ENCODE assay signal across 8 cellular contexts in genomic region chr21:35048183-35048601, GRCh38. TPM values are rescaled to one million over a fixed set of nuclear protein-coding genes. Genes with fewer than 3 reads are reported as not detected.
DNase-seq lines count a peak whose midpoint lies in the region; ATAC-seq and TF ChIP-seq lines count a peak whose summit lies in the region.

No MANE protein-coding gene starts in this region.

- H2BK120ac ChIP-seq in neuronal stem cell (ENCODE audit: low read depth, low read length), result no peak overlapping the region

- H3K4me1 Mint-ChIP-seq in brain, result peaks cover 62% of the 10 kb centered on the region

- H3K4me3 ChIP-seq in GM12865 (ENCODE audit: low read depth, low read length), result peak overlapping the region; percentile 18
- no peak overlapping the region for H3K4me3 ChIP-seq in neuronal stem cell (ENCODE audit: low read length in 2 of 2)

- no peak overlapping the region for H3K23ac ChIP-seq in neuronal stem cell (ENCODE audit: low read depth, low read length, poor library complexity)

- WGBS in neuronal stem cell (ENCODE audit: extremely low coverage in 2 of 2, insufficient read length in 2 of 2, insufficient replicate concordance in 1 of 2), 2 donors, result no CpG with 5 or more reads among the region's 6 CpGs

- no peak overlapping the region for H2BK5ac ChIP-seq in neuronal stem cell (ENCODE audit: low read length)

- H3K4me1 ChIP-seq in neuronal stem cell (ENCODE audit: control insufficient read depth in 2 of 2, insufficient read depth in 1 of 2, low read depth in 1 of 2, low read length in 2 of 2), result peaks cover 0 to 10% of the 10 kb centered on the region in 2 donors

- H3K27me3 ChIP-seq in neuronal stem cell (ENCODE audit: control insufficient read depth in 3 of 3, insufficient read depth in 3 of 3, low read depth in 1 of 3, low read length in 3 of 3), result peaks cover 0 to 3% (median 0%) of the 10 kb centered on the region in 3 experiments

- no peak for ATAC-seq in GM21737 (IDR thresholded peaks at IDR 0.05; ENCODE audit: unreplicated experiment)
- ATAC-seq in HG03039 (IDR thresholded peaks at IDR 0.05; ENCODE audit: unreplicated experiment), result no peak
- ATAC-seq in GM21717 (IDR thresholded peaks at IDR 0.05; ENCODE audit: unreplicated experiment), result no peak

- H3K27me3 Mint-ChIP-seq in brain, result no peaks in the 10 kb centered on the region

- no peaks in the 10 kb centered on the region for H3K36me3 ChIP-seq in neuronal stem cell (replicated peaks in 1 of 2; ENCODE audit: control insufficient read depth in 2 of 2, insufficient read depth in 2 of 2, low read length in 2 of 2)

- no peak overlapping the region for H3K27ac ChIP-seq in neuronal stem cell (replicated peaks; ENCODE audit: low read length)

- H3K4me3 Mint-ChIP-seq in brain, result peak overlapping the region in 4 of 5 experiments; percentile 0 to 22 (median 5)

- H3K27ac Mint-ChIP-seq in brain, result peak overlapping the region in 3 of 5 experiments; percentile 36 to 69 (median 60)

- H2BK12ac ChIP-seq in neuronal stem cell (ENCODE audit: low read length), result no peak overlapping the region

- H3K4ac ChIP-seq in neuronal stem cell (ENCODE audit: low read length), result no peak overlapping the region

- H2AK5ac ChIP-seq in neuronal stem cell (ENCODE audit: low read depth, low read length), result no peak overlapping the region

- no peak overlapping the region for H2AFZ ChIP-seq in neuronal stem cell (ENCODE audit: low read length)

- no peak overlapping the region for H3K14ac ChIP-seq in neuronal stem cell (ENCODE audit: low read length)

- H3K9ac ChIP-seq in neuronal stem cell (ENCODE audit: low read depth, low read length, poor library complexity), result no peak overlapping the region

- peaks cover 0 to 2% (median 0%) of the 10 kb centered on the region in 5 experiments for H3K9me3 Mint-ChIP-seq in brain

- no peak overlapping the region for H4K91ac ChIP-seq in neuronal stem cell (ENCODE audit: low read depth, low read length, poor library complexity)

- no peaks in the 10 kb centered on the region for H3K36me3 Mint-ChIP-seq in brain

- H3K79me1 ChIP-seq in neuronal stem cell (ENCODE audit: low read depth, low read length), result no peaks in the 10 kb centered on the region

- H3K18ac ChIP-seq in neuronal stem cell (ENCODE audit: low read length), result peak overlapping the region; percentile 60

- no peak overlapping the region for H3K4me2 ChIP-seq in neuronal stem cell (ENCODE audit: insufficient read depth, low read length, poor library complexity, severe bottlenecking)

- TF ChIP-seq CTCF in GM12865 (IDR thresholded peaks at IDR 0.05; ENCODE audit: insufficient read depth, low read depth, low read length, missing control alignments) (no peak), brain (conservative IDR thresholded peaks at IDR 0.05) (no peak)

- no peak for DNase-seq in GM12865 (ENCODE audit: low read depth)
- peak; percentile 30 to 72 for DNase-seq in NCI-H526 (lab: John Stamatoyannopoulos, UW)
- no peak for DNase-seq in neuronal stem cell (ENCODE audit: low spot score)
- no peak for DNase-seq in RKO (ENCODE audit: low spot score)

- H3K9me3 ChIP-seq in neuronal stem cell (replicated peaks in 1 of 2; ENCODE audit: control insufficient read depth in 2 of 2, insufficient read depth in 1 of 2, low read depth in 1 of 2, low read length in 2 of 2), result no peaks in the 10 kb centered on the region

- H2BK15ac ChIP-seq in neuronal stem cell (ENCODE audit: low read length), result no peak overlapping the region

- no peak overlapping the region for H4K8ac ChIP-seq in neuronal stem cell (ENCODE audit: low read depth, low read length)

RNA-seq across cellular contexts. Expression of gene RUNX1, which starts 0.9 kb away (rescaled TPM):
- polyA plus RNA-seq in brain (ENCODE audit: insufficient read depth, low read depth, low replicate concordance), result 5.0 TPM
- 0.20 TPM for polyA plus RNA-seq in neuronal stem cell (2013, experiment 1 of 2)
- polyA plus RNA-seq in neuronal stem cell (2013, experiment 2 of 2), result 0.18 TPM

Comparison
In these comparisons a context has a peak if more than half of its experiments do, and no peak if none do; other contexts are left out.
1. DNase-seq: peak in NCI-H526 (2 of 2); none in GM12865 (single experiment), neuronal stem cell (single experiment) and RKO (single experiment).